ENCODE assay signal across 19 cellular contexts in the genomic region with DNA sequence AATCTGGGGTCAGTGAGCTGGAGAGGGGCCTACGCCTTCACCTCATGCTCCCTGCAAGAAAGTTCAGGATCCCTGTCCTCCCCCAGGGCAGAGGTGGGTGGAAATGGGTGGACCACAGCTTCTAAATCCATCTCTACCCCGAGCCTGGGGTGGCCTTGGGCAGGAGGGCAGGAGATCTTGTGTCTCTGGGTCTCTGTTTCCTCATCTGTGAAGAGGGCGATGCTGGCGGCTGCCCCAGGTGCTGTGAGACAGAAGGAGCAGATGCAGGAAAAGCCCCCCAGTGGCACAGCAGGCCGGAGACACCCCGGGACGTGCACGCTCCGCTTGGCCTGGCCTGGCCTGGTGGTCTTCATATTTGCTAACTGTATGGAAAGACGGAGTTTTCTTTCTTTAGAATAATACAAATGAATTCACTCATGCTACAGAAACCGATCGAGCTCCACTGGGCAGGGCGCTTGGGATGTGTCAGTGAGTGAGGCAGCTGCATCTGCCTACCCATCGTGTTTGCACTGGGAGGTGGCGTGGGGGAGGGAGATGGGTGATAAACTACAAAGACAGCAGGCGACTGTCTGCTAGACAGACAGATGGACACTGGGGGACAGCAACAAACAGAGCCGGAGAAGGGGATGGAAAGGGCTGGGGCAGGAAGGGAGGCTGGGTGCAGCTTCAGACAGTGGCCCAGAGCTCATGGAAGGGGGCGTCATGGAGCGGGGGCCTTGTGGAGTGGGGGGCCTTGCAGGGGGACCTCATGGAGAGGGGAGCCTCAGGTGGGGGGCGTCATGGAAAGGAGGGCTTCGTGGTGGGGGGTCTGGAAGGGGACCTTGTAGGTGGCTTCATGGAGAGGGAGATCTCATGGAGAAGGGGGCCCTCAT.
DNase-seq lines count a peak whose midpoint lies in the region; ATAC-seq and TF ChIP-seq lines count a peak whose summit lies in the region.
"Had no signal": no experiment of that assay in that cellular context is flagged by ENCODE, and none has a peak within 500 bp of the region (broad histone marks: within the 10 kb centered on the region; RNA-seq: fewer than 3 reads in every experiment).

No MANE protein-coding gene starts in this region.

- H3K9ac ChIP-seq in H9 (ENCODE audit: extremely low read depth, insufficient read length, low read length) (no peak overlapping the region), mesenchymal stem cell (ENCODE audit: low read length) (no peak overlapping the region)

- intact Hi-C loops in CD14-positive monocyte (cut with micrococcal nuclease) (no loop called here), left colon (cut with DNase I, micrococcal nuclease) (no loop called here)

- H2AFZ ChIP-seq in H9 (ENCODE audit: low read length), result no peak overlapping the region
- H2AFZ ChIP-seq in mesenchymal stem cell (ENCODE audit: low read depth, low read length), result no peak overlapping the region
- H2AFZ ChIP-seq: hepatocyte had no signal

- H3K27ac Mint-ChIP-seq in CD14-positive monocyte (no peak overlapping the region), H9 (peak overlapping the region in 1 of 3 experiments; percentile 48; a peak in 2 of 7 replicates), glutamatergic neuron (ENCODE audit: unreplicated experiment) (peak overlapping the region; percentile 59), osteocyte (ENCODE audit: unreplicated experiment) (no peak overlapping the region)

- no peak overlapping the region for H3T11ph ChIP-seq in H9 (ENCODE audit: low read length)

- peaks cover 2% of the 10 kb centered on the region for H3K4me1 Mint-ChIP-seq in CD14-positive monocyte
- H3K4me1 Mint-ChIP-seq in H9, result peaks cover 5 to 13% of the 10 kb centered on the region in 2 experiments
- peaks cover 14% of the 10 kb centered on the region for H3K4me1 Mint-ChIP-seq in glutamatergic neuron (ENCODE audit: low read depth, unreplicated experiment)
- H3K4me1 Mint-ChIP-seq in osteocyte (ENCODE audit: unreplicated experiment), result no peaks in the 10 kb centered on the region
- H3K4me1 Mint-ChIP-seq: IgD-negative memory B cell had no signal

- H2BK20ac ChIP-seq in H9 (ENCODE audit: low read depth, low read length, poor library complexity, severe bottlenecking), result no peak overlapping the region

- no peak overlapping the region for H2BK12ac ChIP-seq in H9 (ENCODE audit: insufficient read length, low read depth, low read length)
- no peak overlapping the region for H2BK12ac ChIP-seq in mesenchymal stem cell (ENCODE audit: low read length in 2 of 2)

- H3K79me1 ChIP-seq in H9 (ENCODE audit: insufficient read depth, low read depth, low read length, poor library complexity, severe bottlenecking) (no peaks in the 10 kb centered on the region), mesenchymal stem cell (replicated peaks; ENCODE audit: low read length, poor library complexity, severe bottlenecking) (no peaks in the 10 kb centered on the region)

- H3K27ac ChIP-seq in H9 (ENCODE audit: insufficient read length, low read depth, low read length) (no peak overlapping the region), mesenchymal stem cell (ENCODE audit: low read length, poor library complexity, severe bottlenecking) (no peak overlapping the region)
- H3K27ac ChIP-seq: hepatocyte, SJCRH30 had no signal

- no CpG with 5 or more reads among the region's 21 CpGs for WGBS in H9 (ENCODE audit: extremely low coverage, insufficient read length, low lambda C conversion rate)
- WGBS in mesenchymal stem cell, result 90% methylated on average over 19 of the region's 21 CpGs

- no peak overlapping the region for H4K91ac ChIP-seq in H9 (ENCODE audit: insufficient read length, low read depth, low read length)
- H4K91ac ChIP-seq in mesenchymal stem cell (ENCODE audit: low read length), result no peak overlapping the region

- no peak overlapping the region for H3K4me3 Mint-ChIP-seq in CD14-positive monocyte
- H3K4me3 Mint-ChIP-seq in H9, result no peak overlapping the region
- H3K4me3 Mint-ChIP-seq in glutamatergic neuron (ENCODE audit: unreplicated experiment), result no peak overlapping the region
- no peak overlapping the region for H3K4me3 Mint-ChIP-seq in osteocyte (ENCODE audit: unreplicated experiment)
- H3K4me3 Mint-ChIP-seq: IgD-negative memory B cell had no signal

- H4K8ac ChIP-seq in H9 (replicated peaks; ENCODE audit: insufficient read length, low read depth, low read length) (no peak overlapping the region), mesenchymal stem cell (ENCODE audit: low read length) (no peak overlapping the region)

- no peak for ATAC-seq in left colon

- H3K4me1 ChIP-seq in H9 (ENCODE audit: insufficient read depth, low read length) (no peaks in the 10 kb centered on the region; the same call in 1 of the 2 replicates), mesenchymal stem cell (ENCODE audit: control insufficient read depth, insufficient read depth, low read depth, low read length) (no peaks in the 10 kb centered on the region)
- H3K4me1 ChIP-seq: Caco-2, SJCRH30 had no signal

- H3K9me3 ChIP-seq in H9 (ENCODE audit: control insufficient read depth, low read depth, low read length) (no peaks in the 10 kb centered on the region), mesenchymal stem cell (ENCODE audit: control insufficient read depth, low read length) (no peaks in the 10 kb centered on the region)
- H3K9me3 ChIP-seq: Caco-2 had no signal

- no peak overlapping the region for H3K56ac ChIP-seq in H9 (ENCODE audit: insufficient read length, low read depth, low read length)

- no peak overlapping the region for H3K23ac ChIP-seq in H9 (ENCODE audit: insufficient read length, low read depth, low read length)
- no peak overlapping the region for H3K23ac ChIP-seq in mesenchymal stem cell (ENCODE audit: low read length in 2 of 2)

- TF ChIP-seq CTCF in CD14-positive monocyte (IDR thresholded peaks at IDR 0.05) (no peak), H9 (conservative IDR thresholded peaks at IDR 0.05) (no peak), glutamatergic neuron (IDR thresholded peaks at IDR 0.05; ENCODE audit: partially characterized antibody, unreplicated experiment) (no peak), osteocyte (IDR thresholded peaks at IDR 0.05) (no peak)

- no peaks in the 10 kb centered on the region for H3K36me3 Mint-ChIP-seq in CD14-positive monocyte
- peaks cover 0 to 2% (median 2%) of the 10 kb centered on the region in 3 experiments; a peak in 3 of 7 replicates for H3K36me3 Mint-ChIP-seq in H9 (ENCODE audit: insufficient read depth in 1 of 3, low read depth in 3 of 3)
- peaks cover 2% of the 10 kb centered on the region for H3K36me3 Mint-ChIP-seq in glutamatergic neuron (ENCODE audit: unreplicated experiment)
- no peaks in the 10 kb centered on the region for H3K36me3 Mint-ChIP-seq in osteocyte (ENCODE audit: unreplicated experiment)
- H3K36me3 Mint-ChIP-seq: IgD-negative memory B cell had no signal

- H2BK120ac ChIP-seq in H9 (ENCODE audit: low read depth, low read length, poor library complexity, severe bottlenecking) (no peak overlapping the region), mesenchymal stem cell (ENCODE audit: low read depth, low read length) (no peak overlapping the region)

- H2BK5ac ChIP-seq in H9 (ENCODE audit: insufficient read length, low read length) (no peak overlapping the region), mesenchymal stem cell (ENCODE audit: low read depth, low read length, poor library complexity, severe bottlenecking) (no peak overlapping the region)

- no peaks in the 10 kb centered on the region for H3K36me3 ChIP-seq in mesenchymal stem cell (ENCODE audit: control insufficient read depth in 1 of 2, insufficient read depth in 2 of 2, low read depth in 1 of 2, low read length in 2 of 2)
- H3K36me3 ChIP-seq: SJCRH30 had no signal

- no peak overlapping the region for H3K4me2 ChIP-seq in H9 (ENCODE audit: insufficient read depth, insufficient read length, low read length)
- H3K4me2 ChIP-seq in mesenchymal stem cell (ENCODE audit: low read length, poor library complexity, severe bottlenecking), result no peak overlapping the region
- H3K4me2 ChIP-seq: hepatocyte had no signal

- H3K4me3 ChIP-seq in mesenchymal stem cell (ENCODE audit: insufficient read depth in 1 of 2, low read depth in 1 of 2, low read length in 2 of 2), result no peak overlapping the region
- H3K4me3 ChIP-seq: hepatocyte, SJCRH30 had no signal

- no peaks in the 10 kb centered on the region for H4K20me1 ChIP-seq in H9 (ENCODE audit: control insufficient read depth, insufficient read depth, insufficient read length)

- H3K4ac ChIP-seq in H9 (ENCODE audit: low read depth, low read length) (no peak overlapping the region), mesenchymal stem cell (ENCODE audit: low read depth in 1 of 2, low read length in 2 of 2) (no peak overlapping the region)

- no peak overlapping the region for H2AK5ac ChIP-seq in H9 (ENCODE audit: insufficient read length, low read length)
- H2AK5ac ChIP-seq in mesenchymal stem cell (ENCODE audit: low read length, severe bottlenecking), result no peak overlapping the region

- DNase-seq in CD14-positive monocyte (ENCODE audit: low spot score) (peak; percentile 28), H9 (peak; percentile 12), glutamatergic neuron (no peak), osteocyte (ENCODE audit: extremely low spot score, unreplicated experiment) (peak; percentile 80), left colon (no peak), mesenchymal stem cell (no peak), NCI-H524 treated with DMSO at 0.1 percent for 48 hours (lab: John Stamatoyannopoulos, UW) (no peak)
- DNase-seq: activated CD4-positive, CD25-positive, alpha-beta regulatory T cell treated with anti-CD3 and anti-CD28 coated beads, Interleukin-2, amount 50 U/mL, for 72 hours; activated naive CD4-positive, alpha-beta T cell treated with anti-CD3 and anti-CD28 coated beads, Interleukin-2, amount 50 U/mL, for 16 hours; Caco-2; EL; kidney glomerular epithelial cell; NCI-H2029 treated with DMSO at 0.1 percent for 48 hours; SJCRH30; stimulated activated CD4-positive, alpha-beta T cell treated with anti-CD3 and anti-CD28 coated beads, Interleukin-4, amount 100 ng/mL, for 1 hour; substantia nigra; T-helper 9 cell had no signal

- H3K18ac ChIP-seq in H9 (ENCODE audit: insufficient read length, low read depth, low read length) (no peak overlapping the region), mesenchymal stem cell (ENCODE audit: low read depth in 1 of 2, low read length in 2 of 2) (no peak overlapping the region)

- no peak overlapping the region for H4K5ac ChIP-seq in H9 (ENCODE audit: insufficient read length, low read depth, low read length)

- H3K14ac ChIP-seq in H9 (ENCODE audit: insufficient read depth, low read length), result no peak overlapping the region; the same call in 1 of the 2 replicates
- no peak overlapping the region for H3K14ac ChIP-seq in mesenchymal stem cell (ENCODE audit: low read length in 2 of 2)

- H3K79me2 ChIP-seq in H9 (ENCODE audit: insufficient read depth, low read length), result no peaks in the 10 kb centered on the region
- H3K79me2 ChIP-seq: hepatocyte had no signal

- H3K27me3 ChIP-seq in H9 (ENCODE audit: insufficient read depth, low read length), result no peaks in the 10 kb centered on the region
- peaks cover 0 to 25% of the 10 kb centered on the region in 2 experiments for H3K27me3 ChIP-seq in mesenchymal stem cell (ENCODE audit: control insufficient read depth in 1 of 2, insufficient read depth in 1 of 2, low read length in 2 of 2)

- H3K9me3 Mint-ChIP-seq in CD14-positive monocyte (peaks cover 0 to 11% (median 4%) of the 10 kb centered on the region in 7 donors), H9 (peaks cover 7 to 14% of the 10 kb centered on the region in 2 experiments), glutamatergic neuron (ENCODE audit: unreplicated experiment) (peaks cover 9% of the 10 kb centered on the region), osteocyte (ENCODE audit: unreplicated experiment) (peaks cover 6% of the 10 kb centered on the region)

- H3K23me2 ChIP-seq in H9 (ENCODE audit: insufficient read length, low read depth, low read length, poor library complexity, severe bottlenecking), result no peaks in the 10 kb centered on the region

- H2BK15ac ChIP-seq in H9 (ENCODE audit: low read depth, low read length), result no peak overlapping the region
- H2BK15ac ChIP-seq in mesenchymal stem cell (ENCODE audit: low read depth, poor library complexity, severe bottlenecking), result no peak overlapping the region

- peaks cover 6 to 10% (median 8%) of the 10 kb centered on the region in 3 donors for H3K27me3 Mint-ChIP-seq in CD14-positive monocyte (ENCODE audit: low read depth in 3 of 3)
- H3K27me3 Mint-ChIP-seq in H9 (ENCODE audit: low read depth), result no peaks in the 10 kb centered on the region; the same call in none of the 2 replicates
- peaks cover 16% of the 10 kb centered on the region for H3K27me3 Mint-ChIP-seq in glutamatergic neuron (ENCODE audit: unreplicated experiment)
- H3K27me3 Mint-ChIP-seq in osteocyte (ENCODE audit: unreplicated experiment), result peaks cover 3% of the 10 kb centered on the region

Comparison
In these comparisons a context has a peak if more than half of its experiments do, and no peak if none do; other contexts are left out.
1. DNase-seq: peak in CD14-positive monocyte (single experiment), H9 (single experiment) and osteocyte (single experiment); none in glutamatergic neuron (single experiment), left colon (0 of 2), mesenchymal stem cell (single experiment) and NCI-H524 treated with DMSO at 0.1 percent for 48 hours (single experiment).